Comparison of ENCODE assay signal across 9 cellular contexts in the genomic region with DNA sequence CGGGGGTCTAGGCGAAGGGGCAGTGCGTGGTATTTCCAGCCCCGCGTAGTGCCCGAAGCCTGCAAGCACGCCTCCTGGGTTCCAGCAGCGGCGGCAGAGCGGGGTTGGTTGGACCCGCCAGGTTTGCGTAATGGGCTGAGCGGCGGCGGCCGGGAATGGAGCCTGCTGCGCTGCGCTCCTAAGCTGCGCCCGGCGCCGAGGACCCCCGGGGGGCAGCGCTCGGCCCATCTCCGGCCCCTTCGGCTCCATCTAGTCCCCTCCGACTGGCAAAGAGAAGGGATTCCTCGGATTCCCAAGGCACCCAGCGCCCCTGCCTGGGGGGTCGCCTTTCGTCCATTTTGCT. TPM values are rescaled to one million over a fixed set of nuclear protein-coding genes. Genes with fewer than 3 reads are reported as not detected.
DNase-seq lines count a peak whose midpoint lies in the region; ATAC-seq and TF ChIP-seq lines count a peak whose summit lies in the region.
"Not testable (repeated sequence)": the region's sequence is repeated elsewhere in the genome, so short reads cannot be mapped to it uniquely, and the experiment has no call there.
"Had no signal": no experiment of that assay in that cellular context is flagged by ENCODE, and none has a peak within 500 bp of the region (broad histone marks: within the 10 kb centered on the region; RNA-seq: fewer than 3 reads in every experiment).

No MANE protein-coding gene starts in this region.

- TF ChIP-seq POLR2A in lower leg skin (IDR thresholded peaks at IDR 0.05); testis (IDR thresholded peaks at IDR 0.05): not testable (repeated sequence)

- not testable (repeated sequence) for DNase-seq in CD14-positive monocyte (ENCODE audit: low spot score); astrocyte of the spinal cord (ENCODE audit: low read depth, low spot score); fibroblast of mammary gland (ENCODE audit: low read depth); lower leg skin (ENCODE audit: low spot score in 2 of 2); testis
- peak; percentile 40 for DNase-seq in activated CD4-positive, alpha-beta T cell treated with anti-CD3 and anti-CD28 coated beads for 36 hours
- peak; percentile 8 for DNase-seq in progenitor cell of endocrine pancreas (ENCODE audit: low spot score, unreplicated experiment)

- H3K36me3 Mint-ChIP-seq in CD14-positive monocyte; activated CD4-positive, alpha-beta T cell treated with anti-CD3 and anti-CD28 coated beads for 36 hours (ENCODE audit: low read depth); progenitor cell of endocrine pancreas (ENCODE audit: insufficient read depth): not testable (repeated sequence)

- CTCF ChIA-PET in activated CD4-positive, alpha-beta T cell treated with anti-CD3 and anti-CD28 coated beads for 36 hours (lab: Charles Lee): not testable (repeated sequence)

- not testable (repeated sequence) for H3K9me3 ChIP-seq in KOPT-K1 (ENCODE audit: insufficient read depth, low read length, poor library complexity, severe bottlenecking); testis

- peak overlapping the region in 1 of 7 donors; percentile 79 for H3K27ac Mint-ChIP-seq in CD14-positive monocyte
- H3K27ac Mint-ChIP-seq in activated CD4-positive, alpha-beta T cell treated with anti-CD3 and anti-CD28 coated beads for 36 hours; progenitor cell of endocrine pancreas: not testable (repeated sequence)

- not testable (repeated sequence) for H3K27me3 Mint-ChIP-seq in CD14-positive monocyte (ENCODE audit: low read depth in 3 of 3); activated CD4-positive, alpha-beta T cell treated with anti-CD3 and anti-CD28 coated beads for 36 hours; progenitor cell of endocrine pancreas

- H3K27ac ChIP-seq in KOPT-K1 (ENCODE audit: low read depth, low read length, poor library complexity, severe bottlenecking) (peak overlapping the region; percentile 58), testis (peak overlapping the region; percentile 24 to 44)

- not testable (repeated sequence) for H3K27me3 ChIP-seq in testis

- peak overlapping the region; percentile 42 to 74 for H3K4me3 Mint-ChIP-seq in CD14-positive monocyte
- H3K4me3 Mint-ChIP-seq in activated CD4-positive, alpha-beta T cell treated with anti-CD3 and anti-CD28 coated beads for 36 hours: peak overlapping the region; percentile 69
- peak overlapping the region; percentile 67 for H3K4me3 Mint-ChIP-seq in progenitor cell of endocrine pancreas (ENCODE audit: low read depth)

- H3K4me1 ChIP-seq in testis: not testable (repeated sequence)

- in situ Hi-C loops in astrocyte of the spinal cord (cut with HindIII; ENCODE audit: low sequenced_read_pairs): not testable (repeated sequence)

- POLR2A ChIA-PET in activated CD4-positive, alpha-beta T cell treated with anti-CD3 and anti-CD28 coated beads for 36 hours (lab: Charles Lee): not testable (repeated sequence)

- not testable (repeated sequence) for ATAC-seq in activated CD4-positive, alpha-beta T cell treated with anti-CD3 and anti-CD28 coated beads for 36 hours

- 0% methylated on average over 2 of the region's 32 CpGs; no CpG with 5 or more reads in 1 of the 2 donors for WGBS in lower leg skin, 2 donors
- WGBS in testis, 2 donors: no CpG with 5 or more reads among the region's 32 CpGs

- H3K4me1 Mint-ChIP-seq in CD14-positive monocyte; activated CD4-positive, alpha-beta T cell treated with anti-CD3 and anti-CD28 coated beads for 36 hours; progenitor cell of endocrine pancreas (ENCODE audit: low read depth): not testable (repeated sequence)

- H3K9me3 Mint-ChIP-seq in CD14-positive monocyte; activated CD4-positive, alpha-beta T cell treated with anti-CD3 and anti-CD28 coated beads for 36 hours (ENCODE audit: low read depth); progenitor cell of endocrine pancreas (ENCODE audit: low read depth): not testable (repeated sequence)

- H3K36me3 ChIP-seq in KOPT-K1 (ENCODE audit: insufficient read depth, low read length); testis (ENCODE audit: low read depth, missing control alignments): not testable (repeated sequence)

- intact Hi-C loops in CD14-positive monocyte (cut with micrococcal nuclease); activated CD4-positive, alpha-beta T cell treated with anti-CD3 and anti-CD28 coated beads for 36 hours (cut with DNase I, micrococcal nuclease); lower leg skin (cut with DNase I; ENCODE audit: low total_unique reads); testis (cut with DNase I; ENCODE audit: low total_unique reads): not testable (repeated sequence)

- not testable (repeated sequence) for TF ChIP-seq CTCF in CD14-positive monocyte (IDR thresholded peaks at IDR 0.05); astrocyte of the spinal cord (IDR thresholded peaks at IDR 0.05; ENCODE audit: low read depth, low read length); fibroblast of mammary gland (conservative IDR thresholded peaks at IDR 0.05; ENCODE audit: control insufficient read depth, insufficient read depth, low read depth, low read length); lower leg skin (IDR thresholded peaks at IDR 0.05); progenitor cell of endocrine pancreas (IDR thresholded peaks at IDR 0.05; ENCODE audit: unreplicated experiment); testis (IDR thresholded peaks at IDR 0.05)

- H3K4me3 ChIP-seq in astrocyte of the spinal cord (ENCODE audit: low read depth, low read length) (peak overlapping the region; percentile 45), fibroblast of mammary gland (ENCODE audit: control insufficient read depth, low read depth, low read length) (peak overlapping the region; percentile 41), lower leg skin (ENCODE audit: low read depth, poor library complexity, severe bottlenecking) (peak overlapping the region; percentile 32), testis (peak overlapping the region; percentile 47 to 65)

RNA-seq across cellular contexts. Expression of gene PPIAL4C, which starts 24.1 kb away (rescaled TPM):
- polyA plus RNA-seq in CD14-positive monocyte: not detected
- total RNA-seq in activated CD4-positive, alpha-beta T cell treated with anti-CD3 and anti-CD28 coated beads for 36 hours: not detected
- under 1 TPM in 1 of 4 donors, not detected in 3; 0.58 TPM for total RNA-seq in lower leg skin
- not detected in 2 replicates for total RNA-seq in progenitor cell of endocrine pancreas
- not detected for total RNA-seq in testis
- polyA plus RNA-seq in testis (ENCODE audit: insufficient read depth, low read depth, low replicate concordance): not detected
- total RNA-seq: omental fat pad had no signal
